16 cellular contexts compared by ENCODE assay signal in the genomic region with DNA sequence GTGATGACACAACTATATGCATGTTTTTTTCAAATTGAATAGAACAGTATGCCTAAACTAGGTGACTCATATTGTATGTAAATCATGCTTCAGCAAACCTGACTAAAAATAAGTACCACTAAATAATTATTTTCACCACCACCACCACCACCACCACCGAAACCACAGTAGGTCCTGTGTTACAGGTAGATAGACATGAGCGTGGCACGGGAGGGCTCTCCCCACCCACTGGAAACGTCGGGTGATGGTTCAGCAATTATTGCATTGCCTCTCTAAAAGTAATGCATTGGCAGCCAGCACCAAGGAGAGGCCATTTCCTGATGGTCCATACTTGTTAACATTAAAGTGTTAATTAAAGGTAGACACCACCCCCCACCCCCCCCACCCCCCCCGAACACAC.
"Had no signal": no experiment of that assay in that cellular context is flagged by ENCODE, and none has a peak within 500 bp of the region (broad histone marks: within the 10 kb centered on the region; RNA-seq: fewer than 3 reads in every experiment).

No MANE protein-coding gene starts in this region.

- H2AFZ ChIP-seq: hepatocyte had no signal

- H3K4me1 ChIP-seq: spleen had no signal

- H3K9me3 Mint-ChIP-seq: endodermal cell, nephron progenitor cell had no signal

- H3K4me2 ChIP-seq: hepatocyte had no signal

- H3K4me3 Mint-ChIP-seq: endodermal cell, naive B cell, nephron progenitor cell had no signal

- H3K4me3 ChIP-seq: coronary artery, hepatocyte, spleen had no signal

- H3K27ac ChIP-seq: coronary artery, hepatocyte, neutrophil, spleen had no signal

- H3K4me1 Mint-ChIP-seq: naive B cell had no signal

- H3K36me3 Mint-ChIP-seq: naive B cell had no signal

- ATAC-seq: left colon, left ventricle myocardium superior, sciatic nerve had no signal

- H3K36me3 ChIP-seq: neutrophil, spleen had no signal

- H3K9me3 ChIP-seq: neutrophil had no signal

- DNase-seq: effector CD4-positive, alpha-beta T cell; endodermal cell; foreskin melanocyte; head of caudate nucleus; left colon; left ventricle myocardium superior; mesendoderm; naive B cell; nephron progenitor cell; spleen; stimulated activated naive CD4-positive, alpha-beta T cell; trophoblast cell had no signal

- H3K27me3 Mint-ChIP-seq: naive B cell had no signal

- H3K27me3 ChIP-seq: hepatocyte, neutrophil, spleen had no signal

- H3K27ac Mint-ChIP-seq: endodermal cell, naive B cell, nephron progenitor cell had no signal
